Comparison of ENCODE assay signal across 22 cellular contexts in genomic region chr11:3218483-3219280, GRCh38. TPM values are rescaled to one million over a fixed set of nuclear protein-coding genes. Genes with fewer than 3 reads are reported as not detected.
DNase-seq lines count a peak whose midpoint lies in the region; ATAC-seq, FAIRE-seq and TF ChIP-seq lines count a peak whose summit lies in the region.
"Had no signal": no experiment of that assay in that cellular context is flagged by ENCODE, and none has a peak within 500 bp of the region (broad histone marks: within the 10 kb centered on the region; RNA-seq: fewer than 3 reads in every experiment).

Gene MRGPRG (minus strand): TSS chr11:3218813. CDS start chr11:3218813, 0 bp downstream.

- TF ChIP-seq RAD21 in K562 (CRISPR knock-in tag; conservative IDR thresholded peaks at IDR 0.05 in 1 of 2, IDR thresholded peaks at IDR 0.05 in 1 of 2), result no peak

- 63% methylated on average over 31 of the region's 35 CpGs for WGBS in K562 (ENCODE audit: insufficient coverage, low coverage, missing lambda C conversion rate)
- WGBS in aorta, 2 donors, result 87 to 90% methylated on average over 35 of the region's 35 CpGs
- WGBS in smooth muscle cell (ENCODE audit: low lambda C conversion rate), result 91% methylated on average over 35 of the region's 35 CpGs

- H4K20me1 ChIP-seq in K562 (replicated peaks; ENCODE audit: control insufficient read depth, insufficient read depth, low read length) (no peaks in the 10 kb centered on the region), smooth muscle cell (ENCODE audit: low read depth) (no peaks in the 10 kb centered on the region)

- H3K79me2 ChIP-seq in K562 (ENCODE audit: control insufficient read depth, insufficient read depth, low read length) (no peaks in the 10 kb centered on the region), smooth muscle cell (ENCODE audit: low read depth) (no peaks in the 10 kb centered on the region)

- H3K4me3 ChIP-seq in left ventricle myocardium inferior (no peak within 1 kb of the TSS), K562 (no peak within 1 kb of the TSS), mucosa of descending colon (no peak within 1 kb of the TSS), aorta (ENCODE audit: low read length in 2 of 2) (no peak within 1 kb of the TSS), smooth muscle cell (no peak within 1 kb of the TSS)

- H2AFZ ChIP-seq in K562 (ENCODE audit: low read depth, low read length) (peak within 1 kb of the TSS; percentile 61; the same call in 1 of the 2 replicates), smooth muscle cell (ENCODE audit: low read depth) (no peak within 1 kb of the TSS)

- H3K27me3 ChIP-seq in left ventricle myocardium inferior (ENCODE audit: low read depth), result peaks cover 93% of the 10 kb centered on the region
- H3K27me3 ChIP-seq in K562 (ENCODE audit: control insufficient read depth in 2 of 2, insufficient read depth in 2 of 2, low read length in 2 of 2), result peaks cover 0 to 7% of the 10 kb centered on the region in 2 experiments; a peak in 1 of 5 replicates
- no peaks in the 10 kb centered on the region for H3K27me3 ChIP-seq in aorta (ENCODE audit: control insufficient read depth in 1 of 2, insufficient read depth in 2 of 2, low read length in 1 of 2)
- H3K27me3 ChIP-seq in smooth muscle cell (ENCODE audit: low read depth), result peaks cover 3% of the 10 kb centered on the region

- CTCF ChIA-PET in K562 (lab: Yijun Ruan, JAX; ENCODE audit: low intra/inter-chr PET ratio), result no interaction called here

- no peak within 1 kb of the TSS for H3K27ac ChIP-seq in left ventricle myocardium inferior (replicated peaks)
- no peak within 1 kb of the TSS for H3K27ac ChIP-seq in K562 (ENCODE audit: extremely low read depth, low read depth, low read length)
- no peak within 1 kb of the TSS for H3K27ac ChIP-seq in aorta (ENCODE audit: low read depth in 1 of 2, low read length in 2 of 2)
- H3K27ac ChIP-seq in smooth muscle cell (ENCODE audit: low read depth), result no peak within 1 kb of the TSS
- H3K27ac ChIP-seq: brain microvascular endothelial cell, foreskin keratinocyte had no signal

- DNase-seq in left ventricle myocardium inferior (peak; percentile 13), Right ventricle myocardium inferior (ENCODE audit: missing footprints) (no peak), K562 (ENCODE audit: extremely low read depth in 1 of 4, low spot score in 3 of 4) (no peak), mucosa of descending colon (peak in 2 of 3 donors; percentile 18 to 44), aorta (peak; percentile 31 to 69), smooth muscle cell (lab: John Stamatoyannopoulos, UW; ENCODE audit: unreplicated experiment) (no peak)
- DNase-seq: activated CD4-positive, alpha-beta T cell treated with anti-CD3 and anti-CD28 coated beads for 4 hours; brain microvascular endothelial cell; CD4-positive, alpha-beta memory T cell; DMS79 treated with DMSO at 0.1 percent for 48 hours; foreskin keratinocyte; hippocampal formation; mesendoderm; NCI-H1092; NCI-H524 treated with DMSO at 0.1 percent for 48 hours; nephron progenitor cell had no signal

- BruUV-seq in K562 (replicated peaks; lab: Mats Ljungman, UMichigan), result no TSS peak

- H3K36me3 ChIP-seq in left ventricle myocardium inferior, result no peaks in the 10 kb centered on the region
- no peaks in the 10 kb centered on the region for H3K36me3 ChIP-seq in K562 (ENCODE audit: control insufficient read depth, insufficient read depth, low read length)
- no peaks in the 10 kb centered on the region for H3K36me3 ChIP-seq in mucosa of descending colon (ENCODE audit: low read depth)
- H3K36me3 ChIP-seq in aorta (ENCODE audit: control insufficient read depth in 1 of 2, insufficient read depth in 2 of 2, low read length in 1 of 2), result no peaks in the 10 kb centered on the region
- H3K36me3 ChIP-seq in smooth muscle cell (ENCODE audit: low read depth), result no peaks in the 10 kb centered on the region
- H3K36me3 ChIP-seq: brain microvascular endothelial cell had no signal

- H3F3A ChIP-seq in smooth muscle cell (ENCODE audit: low read depth), result no peaks in the 10 kb centered on the region

- TF ChIP-seq EP300 in K562 (IDR thresholded peaks at IDR 0.05; ENCODE audit: low read length), result no peak

- no peaks in the 10 kb centered on the region for H3K9me1 ChIP-seq in K562 (ENCODE audit: control insufficient read depth, insufficient read depth, low read length)

- no peak for TF ChIP-seq CTCF in left ventricle myocardium inferior (IDR thresholded peaks at IDR 0.05; ENCODE audit: borderline replicate concordance)
- TF ChIP-seq CTCF in K562 (IDR thresholded peaks at IDR 0.05 in 2 of 3, conservative IDR thresholded peaks at IDR 0.05 in 1 of 3; ENCODE audit: insufficient read depth in 2 of 3, low read depth in 1 of 3, low read length in 3 of 3), result no peak
- TF ChIP-seq CTCF in mucosa of descending colon (IDR thresholded peaks at IDR 0.05), result no peak
- TF ChIP-seq CTCF in smooth muscle cell (IDR thresholded peaks at IDR 0.05; ENCODE audit: borderline replicate concordance, insufficient read depth, poor library complexity, severe bottlenecking), result no peak

- FAIRE-seq in K562 (lab: Jason Lieb, UNC), result no peak
- FAIRE-seq: keratinocyte had no signal

- H3K4me1 ChIP-seq in left ventricle myocardium inferior (peaks cover 5% of the 10 kb centered on the region), K562 (replicated peaks in 1 of 2; ENCODE audit: control insufficient read depth in 2 of 2, insufficient read depth in 2 of 2, low read length in 2 of 2) (peaks cover 15 to 81% of the 10 kb centered on the region in 2 experiments; a peak in 4 of 5 replicates), mucosa of descending colon (ENCODE audit: low read depth) (no peaks in the 10 kb centered on the region), aorta (ENCODE audit: control insufficient read depth in 1 of 2, insufficient read depth in 2 of 2, low read length in 2 of 2) (no peaks in the 10 kb centered on the region), smooth muscle cell (ENCODE audit: low read depth) (no peaks in the 10 kb centered on the region)
- H3K4me1 ChIP-seq: foreskin keratinocyte had no signal

- H3K9ac ChIP-seq in K562 (ENCODE audit: insufficient read depth in 1 of 2, low read depth in 2 of 2, low read length in 2 of 2) (no peak within 1 kb of the TSS), smooth muscle cell (ENCODE audit: low read depth) (no peak within 1 kb of the TSS)

- no peak for TF ChIP-seq POLR2A in K562 (conservative IDR thresholded peaks at IDR 0.05)

- POLR2A ChIA-PET in K562 (lab: Yijun Ruan, JAX), result interaction anchor here (1.2 kb wide), 1 partner anchor 10 kb away, joined by 4 read pairs; no protein-coding TSS in a partner anchor

- H3K4me2 ChIP-seq in K562 (ENCODE audit: insufficient read depth, low read length) (peak within 1 kb of the TSS; percentile 17; the same call in 1 of the 2 replicates), smooth muscle cell (no peak within 1 kb of the TSS)

- H3K9me3 ChIP-seq in left ventricle myocardium inferior (replicated peaks), result no peaks in the 10 kb centered on the region
- H3K9me3 ChIP-seq in K562 (replicated peaks; ENCODE audit: control insufficient read depth, insufficient read depth, low read depth, low read length), result no peaks in the 10 kb centered on the region
- no peaks in the 10 kb centered on the region for H3K9me3 ChIP-seq in mucosa of descending colon
- H3K9me3 ChIP-seq in aorta (ENCODE audit: control insufficient read depth, low read length), result no peaks in the 10 kb centered on the region
- no peaks in the 10 kb centered on the region for H3K9me3 ChIP-seq in smooth muscle cell (replicated peaks; ENCODE audit: low read depth)

- ATAC-seq in Right ventricle myocardium inferior (no peak), K562 (no peak), mucosa of descending colon (no peak), aorta (ENCODE audit: low FRiP score) (no peak), GM18517 (IDR thresholded peaks at IDR 0.05; ENCODE audit: unreplicated experiment) (no peak)
- ATAC-seq: foreskin keratinocyte had no signal

- intact Hi-C loops in left ventricle myocardium inferior (cut with micrococcal nuclease), result loop anchor here (10.0 kb wide), 3 partner anchors 64 to 184 kb away; no protein-coding TSS in a partner anchor
- intact Hi-C loops in Right ventricle myocardium inferior (cut with DNase I), result no loop called here
- intact Hi-C loops in K562 (cut with micrococcal nuclease), result loop anchor here (5.0 kb wide), 1 partner anchor 189 kb away; no protein-coding TSS in a partner anchor
- intact Hi-C loops in mucosa of descending colon (cut with DNase I, micrococcal nuclease), result no loop called here
- intact Hi-C loops in aorta (cut with DNase I), result loop anchor here (5.0 to 10.0 kb wide), 3 partner anchors 106 to 181 kb away; no protein-coding TSS in a partner anchor

- in situ Hi-C loops in K562 (cut with MboI), result no loop called here

TF ChIP-seq in K562, 482 proteins besides CTCF, POLR2A, EP300 and RAD21 (continues in another document):
- TF ChIP-seq MYBL2 (IDR thresholded peaks at IDR 0.05; ENCODE audit: low read depth), result no peak
- TF ChIP-seq MYBL2 (CRISPR knock-in tag; IDR thresholded peaks at IDR 0.05; ENCODE audit: borderline replicate concordance), result no peak
- TF ChIP-seq EP400 (IDR thresholded peaks at IDR 0.05), result no peak
- TF ChIP-seq ZNF165 (CRISPR knock-in tag; IDR thresholded peaks at IDR 0.05; ENCODE audit: borderline replicate concordance), result no peak
- TF ChIP-seq RHOXF2B (CRISPR knock-in tag; conservative IDR thresholded peaks at IDR 0.05), result no peak
- no peak for TF ChIP-seq HEY1 (CRISPR knock-in tag; IDR thresholded peaks at IDR 0.05; ENCODE audit: borderline replicate concordance)
- TF ChIP-seq HDAC8 (tag; IDR thresholded peaks at IDR 0.05), result no peak

RNA-seq across cellular contexts. Expression of gene MRGPRG, which starts in this region (rescaled TPM):
- total RNA-seq in left ventricle myocardium inferior (not detected), Right ventricle myocardium inferior (not detected), K562 (2014; rRNA removed) (not detected in 2 replicates), K562 (2014; rRNA removed; fragmentation: Illumina TruSeq; extraction: Trizol) (not detected in 2 replicates), K562 (2015; rRNA removed; fragmentation: Illumina TruSeq; extraction: Trizol) (not detected in 2 replicates), K562 (2021) (not detected in 2 replicates), mucosa of descending colon (not detected), aorta (not detected), smooth muscle cell (not detected in 2 replicates)
- not detected in 2 replicates for total RNA-seq in K562 (2011; cell fraction: chromatin; rRNA removed; ENCODE audit: low replicate concordance)
- total RNA-seq in K562 (2011; cell fraction: nucleolus; rRNA removed), result not detected in 2 replicates
- not detected in 2 replicates for total RNA-seq in K562 (2011; cell fraction: nucleoplasm; rRNA removed)
- polyA plus RNA-seq in K562 (2011; rRNA removed) (not detected in 2 replicates), K562 (2014; fragmentation: Illumina TruSeq; extraction: Trizol) (not detected in 2 replicates), K562 (2014; fragmentation: Nextera tagmentation; extraction: Ambion mirVana) (not detected), K562 (2014; rRNA removed) (not detected in 2 replicates), aorta (not detected), smooth muscle cell (not detected in 2 replicates)
- polyA plus RNA-seq in K562 (2011; cell fraction: cytosol; rRNA removed), result not detected in 2 replicates
- not detected in 2 replicates for polyA plus RNA-seq in K562 (2011; cell fraction: nucleus; rRNA removed)
- polyA plus RNA-seq in K562 (2012), result not detected in 2 replicates
- polyA minus RNA-seq in K562 (2011; rRNA and poly(A)+ RNA removed), result not detected in 2 replicates
- polyA minus RNA-seq in K562 (2011; cell fraction: cytosol; rRNA and poly(A)+ RNA removed), result not detected in 2 replicates
- polyA minus RNA-seq in K562 (2011; cell fraction: nucleus; rRNA and poly(A)+ RNA removed), result not detected in 2 replicates
- total RNA-seq: CD4-positive, alpha-beta memory T cell; dermis microvascular lymphatic vessel endothelial cell; epithelial cell of proximal tubule; foreskin keratinocyte; pulmonary artery endothelial cell; RPMI7951 had no signal
- polyA plus RNA-seq: CD4-positive, alpha-beta memory T cell; foreskin keratinocyte; keratinocyte had no signal

Comparison
In these comparisons a context has a peak if more than half of its experiments do, and no peak if none do; other contexts are left out.
1. intact Hi-C loops: an anchor here in left ventricle myocardium inferior (10.0 kb wide), K562 (5.0 kb wide) and aorta (5.0 to 10.0 kb wide); none called in Right ventricle myocardium inferior and mucosa of descending colon.
2. Peak in DNase-seq in left ventricle myocardium inferior; RNA of the gene not detected or under 1 TPM.
3. Peak in DNase-seq in mucosa of descending colon; RNA of the gene not detected or under 1 TPM.
4. Peak in DNase-seq in aorta; RNA of the gene not detected or under 1 TPM.